ENCODE assay signal across 7 cellular contexts in genomic region chr2:101474752-101475384, GRCh38. TPM values are rescaled to one million over a fixed set of nuclear protein-coding genes. Genes with fewer than 3 reads are reported as not detected.
DNase-seq lines count a peak whose midpoint lies in the region; ATAC-seq and TF ChIP-seq lines count a peak whose summit lies in the region.

Gene RFX8, minus strand, starts transcription at chr2:101475112. Its CDS starts 8,264 bp downstream, at chr2:101466848.

- peak within 1 kb of the TSS; percentile 61 to 75 (median 70) for H3K27ac ChIP-seq in esophagus muscularis mucosa (replicated peaks in 1 of 4)
- H3K27ac ChIP-seq in thyroid gland = peak within 1 kb of the TSS in 2 of 3 donors; percentile 53 to 79

- H3K27ac Mint-ChIP-seq in activated CD8-positive, alpha-beta T cell treated with anti-CD3 and anti-CD28 coated beads, Interleukin-2, amount 10 ng/mL, durations not matched to agents 7 days and 5 days = peak within 1 kb of the TSS; percentile 93

- no peaks in the 10 kb centered on the region for H3K9me3 Mint-ChIP-seq in activated CD8-positive, alpha-beta T cell treated with anti-CD3 and anti-CD28 coated beads, Interleukin-2, amount 10 ng/mL, durations not matched to agents 7 days and 5 days (ENCODE audit: insufficient read depth)

- intact Hi-C loops in esophagus muscularis mucosa (cut with DNase I) = no loop called here
- intact Hi-C loops in thyroid gland (cut with DNase I) = no loop called here

- peak within 1 kb of the TSS; percentile 83 for H3K4me3 Mint-ChIP-seq in activated CD8-positive, alpha-beta T cell treated with anti-CD3 and anti-CD28 coated beads, Interleukin-2, amount 10 ng/mL, durations not matched to agents 7 days and 5 days

- H3K4me1 ChIP-seq in esophagus muscularis mucosa (peaks cover 6 to 22% (median 20%) of the 10 kb centered on the region in 4 donors), thyroid gland (peaks cover 0 to 17% of the 10 kb centered on the region in 2 donors)

- TF ChIP-seq CTCF in esophagus muscularis mucosa (IDR thresholded peaks at IDR 0.05) (no peak), thyroid gland (IDR thresholded peaks at IDR 0.05) (no peak)

- H3K4me1 Mint-ChIP-seq in activated CD8-positive, alpha-beta T cell treated with anti-CD3 and anti-CD28 coated beads, Interleukin-2, amount 10 ng/mL, durations not matched to agents 7 days and 5 days (ENCODE audit: low read depth) = peaks cover 62% of the 10 kb centered on the region

- no peak for TF ChIP-seq EP300 in esophagus muscularis mucosa (IDR thresholded peaks at IDR 0.05)

- no peaks in the 10 kb centered on the region for H3K27me3 ChIP-seq in esophagus muscularis mucosa
- no peaks in the 10 kb centered on the region for H3K27me3 ChIP-seq in thyroid gland

- peak; percentile 82 for ATAC-seq in activated CD8-positive, alpha-beta T cell treated with anti-CD3 and anti-CD28 coated beads, Interleukin-2, amount 10 ng/mL, durations not matched to agents 7 days and 5 days
- ATAC-seq in HG02623 (IDR thresholded peaks at IDR 0.05; ENCODE audit: unreplicated experiment) = no peak

- 76% methylated on average over 7 of the region's 18 CpGs for WGBS in esophagus muscularis mucosa
- WGBS in thyroid gland, 2 donors = 45 to 46% methylated on average over 8 to 12 of the region's 18 CpGs

- H3K4me3 ChIP-seq in esophagus muscularis mucosa (peak within 1 kb of the TSS; percentile 65 to 71 (median 66)), thyroid gland (replicated peaks in 1 of 3) (peak within 1 kb of the TSS in 1 of 3 donors; percentile 52)

- TF ChIP-seq POLR2A in esophagus muscularis mucosa (IDR thresholded peaks at IDR 0.05; ENCODE audit: low read depth) = no peak
- no peak for TF ChIP-seq POLR2A in thyroid gland (IDR thresholded peaks at IDR 0.05)

- CTCF ChIA-PET in activated CD8-positive, alpha-beta T cell treated with anti-CD3 and anti-CD28 coated beads, Interleukin-2, amount 10 ng/mL, durations not matched to agents 7 days and 5 days (lab: Charles Lee) = interaction anchor here (1.1 to 1.5 kb wide), 8 partner anchors 12 to 224 kb away, joined by 3 to 6 read pairs (median 4); no protein-coding TSS in a partner anchor

- H3K36me3 ChIP-seq in esophagus muscularis mucosa (no peaks in the 10 kb centered on the region), thyroid gland (no peaks in the 10 kb centered on the region)

- H3K27me3 Mint-ChIP-seq in activated CD8-positive, alpha-beta T cell treated with anti-CD3 and anti-CD28 coated beads, Interleukin-2, amount 10 ng/mL, durations not matched to agents 7 days and 5 days (ENCODE audit: low read depth) = peaks cover 5% of the 10 kb centered on the region

- peaks cover 5% of the 10 kb centered on the region for H3K36me3 Mint-ChIP-seq in activated CD8-positive, alpha-beta T cell treated with anti-CD3 and anti-CD28 coated beads, Interleukin-2, amount 10 ng/mL, durations not matched to agents 7 days and 5 days (ENCODE audit: low read depth)

- DNase-seq in KBM-7 (peak; percentile 85), esophagus muscularis mucosa (ENCODE audit: extremely low spot score) (no peak), non-pigmented ciliary epithelial cell (ENCODE audit: low read depth) (peak; percentile 68), thyroid gland (no peak), SHP77 (lab: John Stamatoyannopoulos, UW) (no peak)
- peak; percentile 84 for DNase-seq in activated CD8-positive, alpha-beta T cell treated with anti-CD3 and anti-CD28 coated beads, Interleukin-2, amount 10 ng/mL, durations not matched to agents 7 days and 5 days

- in situ Hi-C loops in KBM-7 (cut with MboI; ENCODE audit: low pct_unique_long_range_greater_than_20kb, low sequenced_read_pairs) = no loop called here

- H3K9me3 ChIP-seq in esophagus muscularis mucosa (no peaks in the 10 kb centered on the region), thyroid gland (no peaks in the 10 kb centered on the region)

- POLR2A ChIA-PET in activated CD8-positive, alpha-beta T cell treated with anti-CD3 and anti-CD28 coated beads, Interleukin-2, amount 10 ng/mL, durations not matched to agents 7 days and 5 days (lab: Charles Lee) = interaction anchor here (0.6 to 1.6 kb wide), 20 partner anchors 12 to 469 kb away, joined by 3 to 9 read pairs (median 4); partner anchors contain the start of gene MAP4K4

RNA-seq across cellular contexts. Expression of gene RFX8, which starts in this region (rescaled TPM):
- total RNA-seq in activated CD8-positive, alpha-beta T cell treated with anti-CD3 and anti-CD28 coated beads, Interleukin-2, amount 10 ng/mL, durations not matched to agents 7 days and 5 days = 1 to 10 TPM; 2.2 to 2.8 TPM
- under 1 TPM in 1 of 4 donors, not detected in 3; 0.91 TPM for total RNA-seq in esophagus muscularis mucosa
- total RNA-seq in thyroid gland = 1 to 10 TPM in 1 of 4 donors, not detected in 3; 1.9 TPM

Comparison
In these comparisons a context has a peak if more than half of its experiments do, and no peak if none do; other contexts are left out.
1. DNase-seq: peak in KBM-7 (single experiment), activated CD8-positive, alpha-beta T cell treated with anti-CD3 and anti-CD28 coated beads, Interleukin-2, amount 10 ng/mL, durations not matched to agents 7 days and 5 days (single experiment) and non-pigmented ciliary epithelial cell (single experiment); none in esophagus muscularis mucosa (single experiment), thyroid gland (0 of 2) and SHP77 (0 of 2).